ENCODE assay signal across 23 cellular contexts in the genomic region with DNA sequence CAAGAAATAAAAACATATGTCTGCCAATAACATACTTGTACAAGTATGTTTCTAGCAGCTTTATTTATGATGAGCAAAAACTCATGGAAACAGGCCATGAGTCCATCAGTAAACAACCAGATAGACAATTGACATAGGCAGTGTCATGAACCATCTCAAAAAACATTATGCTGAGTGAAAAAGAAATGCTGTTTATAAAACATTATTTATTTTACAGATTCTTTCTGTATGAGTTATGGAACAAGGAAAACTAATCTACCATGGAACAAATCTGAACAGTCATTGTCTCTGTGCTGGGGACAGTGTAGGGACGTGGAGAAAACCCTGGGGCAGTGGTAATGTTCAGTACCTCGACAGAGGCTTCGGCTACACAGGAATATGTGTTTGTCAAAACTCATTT.
"Had no signal": no experiment of that assay in that cellular context is flagged by ENCODE, and none has a peak within 500 bp of the region (broad histone marks: within the 10 kb centered on the region; RNA-seq: fewer than 3 reads in every experiment).

No MANE protein-coding gene starts in this region.

- H3K27ac ChIP-seq: colonic mucosa, dorsolateral prefrontal cortex, gastroesophageal sphincter, heart left ventricle, right lobe of liver, testis, vagina had no signal

- H3K4me1 ChIP-seq: colonic mucosa, gastroesophageal sphincter, heart left ventricle, right lobe of liver, testis, vagina had no signal

- H3K27me3 ChIP-seq: colonic mucosa, right lobe of liver, testis, vagina had no signal

- H3K9me3 ChIP-seq: colonic mucosa, heart left ventricle, right lobe of liver, testis, vagina had no signal

- DNase-seq: activated CD4-positive, alpha-beta memory T cell treated with anti-CD3 and anti-CD28 coated beads, Interleukin-2, amount 10 ng/mL, durations not matched to agents 7 days and 5 days; activated CD4-positive, alpha-beta T cell treated with anti-CD3 and anti-CD28 coated beads, Interleukin-2, amount 10 ng/mL, durations not matched to agents 24 days and 14 days; activated effector memory CD4-positive, alpha-beta T cell treated with anti-CD3 and anti-CD28 coated beads, Interleukin-2, amount 50 U/mL, for 16 hours; activated naive CD4-positive, alpha-beta T cell treated with anti-CD3 and anti-CD28 coated beads, Interleukin-2, amount 50 U/mL, for 16 hours; activated naive CD8-positive, alpha-beta T cell treated with anti-CD3 and anti-CD28 coated beads, Interleukin-2, amount 50 U/mL, for 24 hours; anterior cingulate cortex; caudate nucleus; colonic mucosa; dorsolateral prefrontal cortex; effector memory CD8-positive, alpha-beta T cell; heart left ventricle; islet precursor cell; left colon; nephron progenitor cell; posterior cingulate gyrus; right lobe of liver; stimulated activated CD4-positive, alpha-beta T cell treated with anti-CD3 and anti-CD28 coated beads, Interleukin-4, amount 100 ng/mL, for 1 hour; stimulated activated naive CD4-positive, alpha-beta T cell; testis; trophoblast cell had no signal

- H3K4me3 ChIP-seq: colonic mucosa, dorsolateral prefrontal cortex, gastroesophageal sphincter, heart left ventricle, right lobe of liver, testis, vagina had no signal

- H3K36me3 ChIP-seq: colonic mucosa, gastroesophageal sphincter, heart left ventricle, right lobe of liver, vagina had no signal

- ATAC-seq: activated naive CD8-positive, alpha-beta T cell treated with anti-CD3 and anti-CD28 coated beads, Interleukin-2, amount 50 U/mL, for 24 hours; effector memory CD8-positive, alpha-beta T cell; esophagus mucosa; gastroesophageal sphincter; left colon; right lobe of liver had no signal
